Comparison of ENCODE assay signal across 1 cellular context in genomic region chr6:88709819-88710246, GRCh38.
TF ChIP-seq lines count a peak whose summit lies in the region.

No MANE protein-coding gene starts in this region.

TF ChIP-seq in HepG2, 621 proteins besides CTCF, POLR2A, EP300 and RAD21 (continued from another document and continues in another):
- no peak for TF ChIP-seq PBX2 (CRISPR knock-in tag; IDR thresholded peaks at IDR 0.05)
- no peak for TF ChIP-seq JUN (CRISPR knock-in tag; IDR thresholded peaks at IDR 0.05)
- no peak for TF ChIP-seq MAZ (IDR thresholded peaks at IDR 0.05; ENCODE audit: borderline replicate concordance, low read depth, low read length)
- no peak for TF ChIP-seq MAZ (CRISPR knock-in tag; IDR thresholded peaks at IDR 0.05; ENCODE audit: low read depth)
- TF ChIP-seq GRHL1 (CRISPR knock-in tag; conservative IDR thresholded peaks at IDR 0.05) = no peak
- TF ChIP-seq ZNF207 (IDR thresholded peaks at IDR 0.05; ENCODE audit: borderline replicate concordance) = no peak
- peak; percentile 85 for TF ChIP-seq HDAC1 (CRISPR knock-in tag; IDR thresholded peaks at IDR 0.05)
- no peak for TF ChIP-seq ZNF512B (CRISPR knock-in tag; IDR thresholded peaks at IDR 0.05; ENCODE audit: borderline replicate concordance)
- TF ChIP-seq MLLT10 (CRISPR knock-in tag; IDR thresholded peaks at IDR 0.05) = no peak
- TF ChIP-seq MBD4 (IDR thresholded peaks at IDR 0.05; ENCODE audit: borderline replicate concordance, low read length) = peak; percentile 84; the same call in 1 of the 2 replicates
- TF ChIP-seq IKZF5 (CRISPR knock-in tag; IDR thresholded peaks at IDR 0.05) = no peak
- TF ChIP-seq SALL1 (CRISPR knock-in tag; IDR thresholded peaks at IDR 0.05) = peak; percentile 100
- no peak for TF ChIP-seq CENPBD1 (CRISPR knock-in tag; IDR thresholded peaks at IDR 0.05; ENCODE audit: borderline replicate concordance, low read depth)
- no peak for TF ChIP-seq CBX1 (IDR thresholded peaks at IDR 0.05; ENCODE audit: low read depth)
- no peak for TF ChIP-seq ZFP37 (CRISPR knock-in tag; IDR thresholded peaks at IDR 0.05; ENCODE audit: borderline replicate concordance)
- TF ChIP-seq SETDB1 (CRISPR knock-in tag; IDR thresholded peaks at IDR 0.05; ENCODE audit: borderline replicate concordance) = no peak
- no peak for TF ChIP-seq TP53 (CRISPR knock-in tag; conservative IDR thresholded peaks at IDR 0.05)
- 0 out of 2 replicates have a peak, but pooled peaks have one; percentile 14 for TF ChIP-seq ZNF12 (CRISPR knock-in tag; IDR thresholded peaks at IDR 0.05)
- no peak for TF ChIP-seq GLMP (CRISPR knock-in tag; IDR thresholded peaks at IDR 0.05; ENCODE audit: borderline replicate concordance)
- TF ChIP-seq SUZ12 (IDR thresholded peaks at IDR 0.05; ENCODE audit: low read depth, low read length) = no peak
- TF ChIP-seq SP140L (CRISPR knock-in tag; IDR thresholded peaks at IDR 0.05; ENCODE audit: borderline replicate concordance) = no peak
- no peak for TF ChIP-seq ISX (CRISPR knock-in tag; conservative IDR thresholded peaks at IDR 0.05)
- no peak for TF ChIP-seq ATAD3A (CRISPR knock-in tag; IDR thresholded peaks at IDR 0.05)
- TF ChIP-seq ZNF562 (CRISPR knock-in tag; IDR thresholded peaks at IDR 0.05; ENCODE audit: borderline replicate concordance) = no peak
- no peak for TF ChIP-seq TEF (CRISPR knock-in tag; IDR thresholded peaks at IDR 0.05)
- TF ChIP-seq MAFG (CRISPR knock-in tag; IDR thresholded peaks at IDR 0.05) = no peak
- TF ChIP-seq XBP1 (CRISPR knock-in tag; IDR thresholded peaks at IDR 0.05) = no peak
- TF ChIP-seq TSC22D2 (CRISPR knock-in tag; IDR thresholded peaks at IDR 0.05; ENCODE audit: borderline replicate concordance) = no peak
- TF ChIP-seq ZNF737 (CRISPR knock-in tag; IDR thresholded peaks at IDR 0.05; ENCODE audit: borderline replicate concordance) = no peak
- TF ChIP-seq ZNF556 (CRISPR knock-in tag; IDR thresholded peaks at IDR 0.05; ENCODE audit: borderline replicate concordance) = no peak
- TF ChIP-seq ZBTB14 (CRISPR knock-in tag; IDR thresholded peaks at IDR 0.05) = no peak
- TF ChIP-seq ZNF629 (CRISPR knock-in tag; conservative IDR thresholded peaks at IDR 0.05) = 0 out of 2 replicates have a peak, but pooled peaks have one; percentile 11
- no peak for TF ChIP-seq ZNF205 (CRISPR knock-in tag; IDR thresholded peaks at IDR 0.05)
- no peak for TF ChIP-seq ZNF142 (CRISPR knock-in tag; IDR thresholded peaks at IDR 0.05)
- no peak for TF ChIP-seq ZNF160 (CRISPR knock-in tag; IDR thresholded peaks at IDR 0.05)
- TF ChIP-seq ZNF841 (CRISPR knock-in tag; IDR thresholded peaks at IDR 0.05; ENCODE audit: borderline replicate concordance) = no peak
- no peak for TF ChIP-seq ZNF256 (CRISPR knock-in tag; conservative IDR thresholded peaks at IDR 0.05)
- peak; percentile 42; the same call in 1 of the 2 replicates for TF ChIP-seq ZNF770 (CRISPR knock-in tag; IDR thresholded peaks at IDR 0.05)
- TF ChIP-seq MXD1 (CRISPR knock-in tag; IDR thresholded peaks at IDR 0.05) = no peak
